1 cellular context compared by ENCODE assay signal in the genomic region with DNA sequence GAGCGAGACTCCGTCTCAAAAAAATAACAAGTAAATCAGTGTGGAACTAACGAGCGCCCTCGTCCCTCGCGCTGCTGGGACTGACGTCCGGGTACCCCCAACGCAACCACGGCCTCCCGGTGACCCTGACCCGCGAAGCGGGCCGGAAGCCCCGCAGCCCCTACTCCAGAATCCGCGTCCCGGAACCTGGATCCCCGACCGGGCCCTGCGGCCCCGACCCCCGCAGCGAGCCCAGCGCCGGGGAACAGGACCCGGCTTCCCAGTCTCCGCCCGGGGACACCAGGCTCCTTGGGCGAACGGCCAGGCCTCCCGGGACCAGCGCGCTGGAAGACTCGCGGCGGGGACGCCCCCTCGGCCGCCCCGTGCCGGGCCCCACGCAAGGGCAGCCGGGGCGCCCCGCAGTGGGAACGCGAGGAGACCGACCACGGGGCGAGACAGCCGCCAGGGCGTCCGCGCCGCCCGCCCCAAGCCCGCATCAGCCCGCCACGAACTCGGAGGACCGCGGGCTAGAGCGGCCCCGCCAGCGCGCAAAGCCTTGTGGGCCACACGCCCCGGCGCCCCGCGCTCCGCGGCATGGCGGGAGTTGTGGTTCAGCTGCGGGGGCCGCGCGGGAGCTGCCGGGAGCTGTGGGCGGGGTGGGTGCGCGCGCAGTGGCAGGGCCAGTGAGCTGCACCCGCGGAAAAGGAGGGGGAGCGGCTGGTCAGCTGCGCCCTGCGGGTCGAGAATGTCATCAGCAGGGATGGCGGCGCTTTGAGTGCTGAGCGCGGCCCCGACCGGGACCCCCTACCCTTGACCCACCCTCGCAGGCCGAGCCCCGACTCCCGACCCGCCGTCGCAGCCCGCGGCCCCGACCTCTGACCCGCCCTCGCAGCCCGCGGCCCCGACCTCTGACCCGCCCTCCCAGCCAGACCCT.
TF ChIP-seq lines count a peak whose summit lies in the region.

No MANE protein-coding gene starts in this region.

TF ChIP-seq in HEK293, 187 proteins besides CTCF, POLR2A, EP300 and RAD21 (continued from another document and continues in another):
- TF ChIP-seq, protein P1, sequence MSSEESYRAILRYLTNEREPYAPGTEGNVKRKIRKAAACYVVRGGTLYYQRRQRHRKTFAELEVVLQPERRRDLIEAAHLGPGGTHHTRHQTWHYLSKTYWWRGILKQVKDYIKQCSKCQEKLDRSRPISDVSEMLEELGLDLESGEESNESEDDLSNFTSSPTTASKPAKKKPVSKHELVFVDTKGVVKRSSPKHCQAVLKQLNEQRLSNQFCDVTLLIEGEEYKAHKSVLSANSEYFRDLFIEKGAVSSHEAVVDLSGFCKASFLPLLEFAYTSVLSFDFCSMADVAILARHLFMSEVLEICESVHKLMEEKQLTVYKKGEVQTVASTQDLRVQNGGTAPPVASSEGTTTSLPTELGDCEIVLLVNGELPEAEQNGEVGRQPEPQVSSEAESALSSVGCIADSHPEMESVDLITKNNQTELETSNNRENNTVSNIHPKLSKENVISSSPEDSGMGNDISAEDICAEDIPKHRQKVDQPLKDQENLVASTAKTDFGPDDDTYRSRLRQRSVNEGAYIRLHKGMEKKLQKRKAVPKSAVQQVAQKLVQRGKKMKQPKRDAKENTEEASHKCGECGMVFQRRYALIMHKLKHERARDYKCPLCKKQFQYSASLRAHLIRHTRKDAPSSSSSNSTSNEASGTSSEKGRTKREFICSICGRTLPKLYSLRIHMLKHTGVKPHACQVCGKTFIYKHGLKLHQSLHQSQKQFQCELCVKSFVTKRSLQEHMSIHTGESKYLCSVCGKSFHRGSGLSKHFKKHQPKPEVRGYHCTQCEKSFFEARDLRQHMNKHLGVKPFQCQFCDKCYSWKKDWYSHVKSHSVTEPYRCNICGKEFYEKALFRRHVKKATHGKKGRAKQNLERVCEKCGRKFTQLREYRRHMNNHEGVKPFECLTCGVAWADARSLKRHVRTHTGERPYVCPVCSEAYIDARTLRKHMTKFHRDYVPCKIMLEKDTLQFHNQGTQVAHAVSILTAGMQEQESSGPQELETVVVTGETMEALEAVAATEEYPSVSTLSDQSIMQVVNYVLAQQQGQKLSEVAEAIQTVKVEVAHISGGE (tag by site-specific recombination; conservative IDR thresholded peaks at IDR 0.05; ENCODE audit: low read depth) = peak; percentile 82
- TF ChIP-seq, protein P2, sequence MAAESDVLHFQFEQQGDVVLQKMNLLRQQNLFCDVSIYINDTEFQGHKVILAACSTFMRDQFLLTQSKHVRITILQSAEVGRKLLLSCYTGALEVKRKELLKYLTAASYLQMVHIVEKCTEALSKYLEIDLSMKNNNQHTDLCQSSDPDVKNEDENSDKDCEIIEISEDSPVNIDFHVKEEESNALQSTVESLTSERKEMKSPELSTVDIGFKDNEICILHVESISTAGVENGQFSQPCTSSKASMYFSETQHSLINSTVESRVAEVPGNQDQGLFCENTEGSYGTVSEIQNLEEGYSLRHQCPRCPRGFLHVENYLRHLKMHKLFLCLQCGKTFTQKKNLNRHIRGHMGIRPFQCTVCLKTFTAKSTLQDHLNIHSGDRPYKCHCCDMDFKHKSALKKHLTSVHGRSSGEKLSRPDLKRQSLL (tag by site-specific recombination; IDR thresholded peaks at IDR 0.05) = 0 out of 2 replicates have a peak, but pooled peaks have one; percentile 32
- TF ChIP-seq ZNF157 (tag by site-specific recombination; IDR thresholded peaks at IDR 0.05) = no peak
- 0 out of 2 replicates have a peak, but pooled peaks have one; percentile 14 for TF ChIP-seq HIC1 (tag by site-specific recombination; IDR thresholded peaks at IDR 0.05)
- peak; percentile 98 for TF ChIP-seq ZNF76 (tag by site-specific recombination; IDR thresholded peaks at IDR 0.05; ENCODE audit: borderline replicate concordance, low read depth)
- TF ChIP-seq, protein P3, sequence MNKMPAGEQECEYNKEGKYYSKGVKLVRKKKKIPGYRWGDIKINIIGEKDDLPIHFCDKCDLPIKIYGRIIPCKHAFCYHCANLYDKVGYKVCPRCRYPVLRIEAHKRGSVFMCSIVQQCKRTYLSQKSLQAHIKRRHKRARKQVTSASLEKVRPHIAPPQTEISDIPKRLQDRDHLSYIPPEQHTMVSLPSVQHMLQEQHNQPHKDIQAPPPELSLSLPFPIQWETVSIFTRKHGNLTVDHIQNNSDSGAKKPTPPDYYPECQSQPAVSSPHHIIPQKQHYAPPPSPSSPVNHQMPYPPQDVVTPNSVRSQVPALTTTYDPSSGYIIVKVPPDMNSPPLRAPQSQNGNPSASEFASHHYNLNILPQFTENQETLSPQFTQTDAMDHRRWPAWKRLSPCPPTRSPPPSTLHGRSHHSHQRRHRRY (tag by site-specific recombination; IDR thresholded peaks at IDR 0.05) = no peak
- peak; percentile 87 for TF ChIP-seq ZFHX2 (tag by site-specific recombination; conservative IDR thresholded peaks at IDR 0.05)
- TF ChIP-seq ZBTB8A (tag by site-specific recombination; IDR thresholded peaks at IDR 0.05) = peak; percentile 80
- peak; percentile 69 for TF ChIP-seq ZNF600 (tag by site-specific recombination; IDR thresholded peaks at IDR 0.05)
- no peak for TF ChIP-seq ZNF514 (tag by site-specific recombination; IDR thresholded peaks at IDR 0.05)
- peak; percentile 60; the same call in 1 of the 2 replicates for TF ChIP-seq GLIS1 (tag by site-specific recombination; IDR thresholded peaks at IDR 0.05)
- peak; percentile 29; the same call in 1 of the 2 replicates for TF ChIP-seq ZIC2 (tag by site-specific recombination; IDR thresholded peaks at IDR 0.05)
- no peak for TF ChIP-seq ZNF112 (tag by site-specific recombination; IDR thresholded peaks at IDR 0.05)
- TF ChIP-seq ZSCAN30 (tag by site-specific recombination; IDR thresholded peaks at IDR 0.05) = 0 out of 2 replicates have a peak, but pooled peaks have one; percentile 38
- TF ChIP-seq, protein P4, sequence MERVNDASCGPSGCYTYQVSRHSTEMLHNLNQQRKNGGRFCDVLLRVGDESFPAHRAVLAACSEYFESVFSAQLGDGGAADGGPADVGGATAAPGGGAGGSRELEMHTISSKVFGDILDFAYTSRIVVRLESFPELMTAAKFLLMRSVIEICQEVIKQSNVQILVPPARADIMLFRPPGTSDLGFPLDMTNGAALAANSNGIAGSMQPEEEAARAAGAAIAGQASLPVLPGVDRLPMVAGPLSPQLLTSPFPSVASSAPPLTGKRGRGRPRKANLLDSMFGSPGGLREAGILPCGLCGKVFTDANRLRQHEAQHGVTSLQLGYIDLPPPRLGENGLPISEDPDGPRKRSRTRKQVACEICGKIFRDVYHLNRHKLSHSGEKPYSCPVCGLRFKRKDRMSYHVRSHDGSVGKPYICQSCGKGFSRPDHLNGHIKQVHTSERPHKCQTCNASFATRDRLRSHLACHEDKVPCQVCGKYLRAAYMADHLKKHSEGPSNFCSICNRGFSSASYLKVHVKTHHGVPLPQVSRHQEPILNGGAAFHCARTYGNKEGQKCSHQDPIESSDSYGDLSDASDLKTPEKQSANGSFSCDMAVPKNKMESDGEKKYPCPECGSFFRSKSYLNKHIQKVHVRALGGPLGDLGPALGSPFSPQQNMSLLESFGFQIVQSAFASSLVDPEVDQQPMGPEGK (tag by site-specific recombination; IDR thresholded peaks at IDR 0.05) = peak; percentile 52; the same call in 1 of the 2 replicates
- TF ChIP-seq KLF16 (tag by site-specific recombination; IDR thresholded peaks at IDR 0.05) = peak; percentile 25; the same call in 1 of the 2 replicates
- TF ChIP-seq ZBTB7A (tag by site-specific recombination; IDR thresholded peaks at IDR 0.05; ENCODE audit: low read depth) = 0 out of 2 replicates have a peak, but pooled peaks have one; percentile 17
- peak; percentile 89 for TF ChIP-seq ZBTB26 (tag by site-specific recombination; optimal IDR thresholded peaks at IDR 0.05)
- peak; percentile 25; the same call in 1 of the 2 replicates for TF ChIP-seq YY1 (tag by site-specific recombination; IDR thresholded peaks at IDR 0.05)
- peak; percentile 85 for TF ChIP-seq BCL11B (tag by site-specific recombination; IDR thresholded peaks at IDR 0.05; ENCODE audit: low read depth)
- TF ChIP-seq ZNF610 (tag by site-specific recombination; IDR thresholded peaks at IDR 0.05; ENCODE audit: borderline replicate concordance) = peak; percentile 36; the same call in 1 of the 2 replicates
- no peak for TF ChIP-seq ZFP3 (tag by site-specific recombination; IDR thresholded peaks at IDR 0.05; ENCODE audit: low read depth)
- no peak for TF ChIP-seq PRDM2 (tag by site-specific recombination; IDR thresholded peaks at IDR 0.05; ENCODE audit: borderline replicate concordance)
- TF ChIP-seq HOXC10 (CRISPR knock-in tag; IDR thresholded peaks at IDR 0.05) = 0 out of 2 replicates have a peak, but pooled peaks have one; percentile 50
- 0 out of 2 replicates have a peak, but pooled peaks have one; percentile 60 for TF ChIP-seq ZEB2 (tag by site-specific recombination; IDR thresholded peaks at IDR 0.05)
- no peak; the same call in 1 of the 2 replicates for TF ChIP-seq GLIS2 (tag by site-specific recombination; IDR thresholded peaks at IDR 0.05)
- peak; percentile 55 for TF ChIP-seq SP3 (tag by site-specific recombination; IDR thresholded peaks at IDR 0.05)
- 0 out of 2 replicates have a peak, but pooled peaks have one; percentile 16 for TF ChIP-seq ZNF692 (tag by site-specific recombination; IDR thresholded peaks at IDR 0.05)
- TF ChIP-seq ZNF335 (tag by site-specific recombination; conservative IDR thresholded peaks at IDR 0.05) = peak; percentile 75
- 0 out of 2 replicates have a peak, but pooled peaks have one; percentile 48 for TF ChIP-seq YY2 (tag by site-specific recombination; IDR thresholded peaks at IDR 0.05)
